1 cellular context compared by ENCODE assay signal in the genomic region with DNA sequence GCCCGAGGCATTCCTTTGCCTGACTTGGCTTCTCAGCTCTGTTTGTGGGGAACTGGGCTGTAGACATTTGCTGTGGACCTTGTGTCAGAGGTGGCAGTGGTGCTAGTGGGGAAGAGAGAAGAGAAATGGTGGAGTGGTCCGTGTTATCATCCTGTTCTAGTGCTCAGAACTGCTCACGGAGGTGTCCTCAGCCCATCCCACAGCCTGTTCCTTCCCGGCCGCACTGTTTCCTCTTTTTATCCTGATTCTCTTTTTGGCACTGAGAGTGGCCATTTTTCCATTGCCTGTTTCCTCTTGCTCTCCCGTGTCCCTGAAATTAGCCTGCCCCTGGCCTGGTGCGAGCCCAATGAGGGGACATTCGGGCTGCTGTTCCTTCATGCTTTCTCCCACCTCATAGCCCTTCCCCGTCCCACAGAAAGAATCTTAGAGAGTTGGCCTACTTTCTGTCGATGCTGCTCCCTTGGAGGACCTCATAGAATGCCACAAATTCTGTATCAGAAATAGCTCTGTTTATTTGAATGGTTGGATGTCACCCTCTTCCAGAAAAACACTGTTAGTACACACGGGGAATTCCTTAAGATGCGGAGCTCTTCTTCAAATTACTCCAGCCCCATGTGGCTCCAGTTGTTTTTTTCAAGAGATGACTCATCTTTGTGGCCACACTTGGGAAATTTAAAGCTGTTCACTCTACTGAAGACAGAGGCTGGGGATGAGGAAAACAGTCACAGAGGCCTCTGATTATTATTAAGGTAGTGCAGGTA.
TF ChIP-seq lines count a peak whose summit lies in the region.

No MANE protein-coding gene starts in this region.

TF ChIP-seq in K562, 482 proteins besides CTCF, POLR2A, EP300 and RAD21:
- TF ChIP-seq ZFX (CRISPR knock-in tag; IDR thresholded peaks at IDR 0.05) (peak; percentile 23; the same call in 1 of the 2 replicates), ARID1B (IDR thresholded peaks at IDR 0.05) (0 out of 2 replicates have a peak, but pooled peaks have one; percentile 30), CEBPG (CRISPR knock-in tag; IDR thresholded peaks at IDR 0.05) (no peak), CEBPG (tag; conservative IDR thresholded peaks at IDR 0.05 in 1 of 2, IDR thresholded peaks at IDR 0.05 in 1 of 2) (no peak), KLF10 (CRISPR knock-in tag; IDR thresholded peaks at IDR 0.05) (no peak), L3MBTL2 (IDR thresholded peaks at IDR 0.05) (peak; percentile 53; the same call in 1 of the 2 replicates), JUND (IDR thresholded peaks at IDR 0.05; ENCODE audit: borderline replicate concordance, low read depth, low read length) (peak; percentile 93), JUND (tag; IDR thresholded peaks at IDR 0.05; ENCODE audit: borderline replicate concordance, low read depth, low read length) (peak; percentile 92), FOSL1 (tag; conservative IDR thresholded peaks at IDR 0.05) (peak; percentile 97), ZNF384 (IDR thresholded peaks at IDR 0.05; ENCODE audit: low read depth, low read length) (peak; percentile 85), JUN (IDR thresholded peaks at IDR 0.05; ENCODE audit: borderline replicate concordance, low read depth, low read length) (peak; percentile 81), JUN (CRISPR knock-in tag; IDR thresholded peaks at IDR 0.05; ENCODE audit: borderline replicate concordance) (no peak), ZNF444 (CRISPR knock-in tag; IDR thresholded peaks at IDR 0.05) (no peak), SMAD4 (CRISPR knock-in tag; conservative IDR thresholded peaks at IDR 0.05) (0 out of 2 replicates have a peak, but pooled peaks have one; percentile 23), JUNB (CRISPR knock-in tag; conservative IDR thresholded peaks at IDR 0.05) (0 out of 2 replicates have a peak, but pooled peaks have one; percentile 11), BACH1 (tag; IDR thresholded peaks at IDR 0.05) (no peak)
- TF ChIP-seq, protein P1, sequence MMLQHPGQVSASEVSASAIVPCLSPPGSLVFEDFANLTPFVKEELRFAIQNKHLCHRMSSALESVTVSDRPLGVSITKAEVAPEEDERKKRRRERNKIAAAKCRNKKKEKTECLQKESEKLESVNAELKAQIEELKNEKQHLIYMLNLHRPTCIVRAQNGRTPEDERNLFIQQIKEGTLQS (IDR thresholded peaks at IDR 0.05) = peak; percentile 90
- TF ChIP-seq, protein P1 (CRISPR knock-in tag; conservative IDR thresholded peaks at IDR 0.05) = no peak
- TF ChIP-seq, protein P2, sequence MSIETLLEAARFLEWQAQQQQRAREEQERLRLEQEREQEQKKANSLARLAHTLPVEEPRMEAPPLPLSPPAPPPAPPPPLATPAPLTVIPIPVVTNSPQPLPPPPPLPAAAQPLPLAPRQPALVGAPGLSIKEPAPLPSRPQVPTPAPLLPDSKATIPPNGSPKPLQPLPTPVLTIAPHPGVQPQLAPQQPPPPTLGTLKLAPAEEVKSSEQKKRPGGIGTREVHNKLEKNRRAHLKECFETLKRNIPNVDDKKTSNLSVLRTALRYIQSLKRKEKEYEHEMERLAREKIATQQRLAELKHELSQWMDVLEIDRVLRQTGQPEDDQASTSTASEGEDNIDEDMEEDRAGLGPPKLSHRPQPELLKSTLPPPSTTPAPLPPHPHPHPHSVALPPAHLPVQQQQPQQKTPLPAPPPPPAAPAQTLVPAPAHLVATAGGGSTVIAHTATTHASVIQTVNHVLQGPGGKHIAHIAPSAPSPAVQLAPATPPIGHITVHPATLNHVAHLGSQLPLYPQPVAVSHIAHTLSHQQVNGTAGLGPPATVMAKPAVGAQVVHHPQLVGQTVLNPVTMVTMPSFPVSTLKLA (conservative IDR thresholded peaks at IDR 0.05) = 0 out of 4 replicates have a peak, but pooled peaks of 1 of the 2 experiments have one; percentile 25
- TF ChIP-seq, protein P3, sequence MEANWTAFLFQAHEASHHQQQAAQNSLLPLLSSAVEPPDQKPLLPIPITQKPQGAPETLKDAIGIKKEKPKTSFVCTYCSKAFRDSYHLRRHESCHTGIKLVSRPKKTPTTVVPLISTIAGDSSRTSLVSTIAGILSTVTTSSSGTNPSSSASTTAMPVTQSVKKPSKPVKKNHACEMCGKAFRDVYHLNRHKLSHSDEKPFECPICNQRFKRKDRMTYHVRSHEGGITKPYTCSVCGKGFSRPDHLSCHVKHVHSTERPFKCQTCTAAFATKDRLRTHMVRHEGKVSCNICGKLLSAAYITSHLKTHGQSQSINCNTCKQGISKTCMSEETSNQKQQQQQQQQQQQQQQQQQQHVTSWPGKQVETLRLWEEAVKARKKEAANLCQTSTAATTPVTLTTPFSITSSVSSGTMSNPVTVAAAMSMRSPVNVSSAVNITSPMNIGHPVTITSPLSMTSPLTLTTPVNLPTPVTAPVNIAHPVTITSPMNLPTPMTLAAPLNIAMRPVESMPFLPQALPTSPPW (CRISPR knock-in tag; IDR thresholded peaks at IDR 0.05) = no peak
